Comparison of ENCODE assay signal across 25 cellular contexts in genomic region chr10:31099101-31099500, GRCh38.
DNase-seq lines count a peak whose midpoint lies in the region; ATAC-seq and TF ChIP-seq lines count a peak whose summit lies in the region.
"Had no signal": no experiment of that assay in that cellular context is flagged by ENCODE, and none has a peak within 500 bp of the region (broad histone marks: within the 10 kb centered on the region; RNA-seq: fewer than 3 reads in every experiment).

No MANE protein-coding gene starts in this region.

- no TSS peak for BruUV-seq in HCT116 (replicated peaks; lab: Mats Ljungman, UMichigan)

- H3K79me1 ChIP-seq in mesendoderm (ENCODE audit: low read length): no peaks in the 10 kb centered on the region

- H4K5ac ChIP-seq in mesendoderm (ENCODE audit: low read length): no peak overlapping the region

- no peak overlapping the region for H2BK15ac ChIP-seq in mesendoderm (replicated peaks; ENCODE audit: low read depth)

- ATAC-seq in HCT116 (peak; percentile 8; the same call in 1 of the 2 replicates), HG03469 (IDR thresholded peaks at IDR 0.05; ENCODE audit: unreplicated experiment) (no peak)
- ATAC-seq: naive thymus-derived CD8-positive, alpha-beta T cell; T-cell had no signal

- H3K4me2 ChIP-seq in HCT116 (ENCODE audit: low read length) (peak overlapping the region; percentile 82), mesendoderm (ENCODE audit: low read length) (no peak overlapping the region)
- H3K4me2 ChIP-seq: KMS-11 had no signal

- H4K8ac ChIP-seq in mesendoderm (ENCODE audit: low read depth, low read length): no peak overlapping the region

- H3K9me3 ChIP-seq in HCT116 (ENCODE audit: control insufficient read depth in 1 of 2, insufficient read depth in 1 of 2, low read depth in 1 of 2, low read length in 2 of 2): no peaks in the 10 kb centered on the region
- H3K9me3 ChIP-seq: body of pancreas, ovary, right atrium auricular region, stomach, upper lobe of left lung had no signal

- WGBS in mesendoderm (ENCODE audit: extremely low coverage, insufficient coverage, low lambda C conversion rate): no CpG with 5 or more reads among the region's 10 CpGs

- peak overlapping the region; percentile 21; the same call in 1 of the 2 replicates for H3K27ac ChIP-seq in HCT116 (ENCODE audit: low read depth, low read length)
- H3K27ac ChIP-seq in mesendoderm (ENCODE audit: low read depth, low read length): no peak overlapping the region
- H3K27ac ChIP-seq: body of pancreas, C4-2B, KMS-11, ovary, upper lobe of left lung had no signal

- H3K36me3 ChIP-seq in HCT116 (ENCODE audit: control insufficient read depth in 1 of 2, insufficient read depth in 2 of 2, low read length in 2 of 2) (no peaks in the 10 kb centered on the region), mesendoderm (ENCODE audit: control insufficient read depth, insufficient read depth, low read length) (no peaks in the 10 kb centered on the region)
- H3K36me3 ChIP-seq: ovary, right atrium auricular region, stomach, upper lobe of left lung had no signal

- H3K18ac ChIP-seq in mesendoderm (ENCODE audit: low read length): no peak overlapping the region

- CTCF ChIA-PET in HCT116 (lab: Charles Lee): no interaction called here

- H2BK5ac ChIP-seq in mesendoderm (ENCODE audit: low read length): no peak overlapping the region

- H3K27me3 ChIP-seq in HCT116 (ENCODE audit: insufficient read depth, low read length) (no peaks in the 10 kb centered on the region), mesendoderm (ENCODE audit: insufficient read depth, low read length, poor library complexity) (no peaks in the 10 kb centered on the region)
- H3K27me3 ChIP-seq: body of pancreas, ovary, right atrium auricular region, stomach, upper lobe of left lung had no signal

- no peak overlapping the region for H2BK120ac ChIP-seq in mesendoderm (ENCODE audit: low read depth, low read length)

- H3K9me2 ChIP-seq in HCT116 (ENCODE audit: insufficient read depth): no peaks in the 10 kb centered on the region

- DNase-seq in ACHN (peak; percentile 10), HCT116 (ENCODE audit: low read depth, low spot score) (no peak), astrocyte of the spinal cord (ENCODE audit: low read depth, low spot score) (peak; percentile 62), mesendoderm (no peak), NCI-H510A (lab: John Stamatoyannopoulos, UW) (no peak), D341Med (ENCODE audit: low spot score) (no peak)
- DNase-seq in stimulated activated CD4-positive, alpha-beta T cell treated with anti-CD3 and anti-CD28 coated beads, Interleukin-1b, Interleukin-23, amount 100 ng/mL, for 48 hours: no peak
- DNase-seq: activated CD8-positive, alpha-beta memory T cell treated with anti-CD3 and anti-CD28 coated beads, Interleukin-2, amount 50 U/mL, for 4 hours; activated naive CD8-positive, alpha-beta T cell treated with anti-CD3 and anti-CD28 coated beads, Interleukin-2, amount 10 ng/mL, durations not matched to agents 7 days and 5 days; DMS 273 treated with DMSO at 0.1 percent for 48 hours; GDM1; HCEC 1CT; naive thymus-derived CD8-positive, alpha-beta T cell; NCI-H1694 treated with DMSO at 0.1 percent for 48 hours; NCI-H69; SHP77; T-cell had no signal

- H3K9ac ChIP-seq in HCT116 (ENCODE audit: low read length) (no peak overlapping the region), mesendoderm (ENCODE audit: low read length) (no peak overlapping the region)
- H3K9ac ChIP-seq: KMS-11 had no signal

- H3K4me3 ChIP-seq in HCT116 (replicated peaks in 1 of 2; ENCODE audit: low read depth in 1 of 2, low read length in 2 of 2): peak overlapping the region in 1 of 2 experiments; percentile 48; a peak in 2 of 4 replicates
- H3K4me3 ChIP-seq in astrocyte of the spinal cord (ENCODE audit: low read depth, low read length): no peak overlapping the region
- no peak overlapping the region for H3K4me3 ChIP-seq in mesendoderm (ENCODE audit: low read length)
- H3K4me3 ChIP-seq: body of pancreas, ovary, right atrium auricular region, stomach, upper lobe of left lung had no signal

- TF ChIP-seq POLR2A in HCT116 (IDR thresholded peaks at IDR 0.05; ENCODE audit: borderline replicate concordance, extremely low read depth, insufficient read depth, insufficient read length): no peak

- no peak for TF ChIP-seq RAD21 in HCT116 (IDR thresholded peaks at IDR 0.05; ENCODE audit: low read depth)

- H3K79me2 ChIP-seq in HCT116 (ENCODE audit: insufficient read depth, low read length): no peaks in the 10 kb centered on the region
- H3K79me2 ChIP-seq in mesendoderm (ENCODE audit: control insufficient read depth, insufficient read depth, low read length): no peaks in the 10 kb centered on the region

- peak overlapping the region; percentile 87 for H2AFZ ChIP-seq in HCT116 (ENCODE audit: low read depth, low read length, poor library complexity, severe bottlenecking)

- POLR2A ChIA-PET in HCT116 (lab: Charles Lee): no interaction called here

- in situ Hi-C loops in ACHN (cut with HindIII; ENCODE audit: low pct_ligation_motif_present, low pct_unique_long_range_greater_than_20kb, low sequenced_read_pairs): no loop called here
- in situ Hi-C loops in astrocyte of the spinal cord (cut with HindIII; ENCODE audit: low sequenced_read_pairs): no loop called here

- no peak overlapping the region for H3K56ac ChIP-seq in mesendoderm (ENCODE audit: low read length)

- H3K23ac ChIP-seq in mesendoderm (ENCODE audit: low read length): no peak overlapping the region

- H2AK5ac ChIP-seq in mesendoderm (ENCODE audit: low read length): no peak overlapping the region

- intact Hi-C loops in HCT116 (cut with micrococcal nuclease): no loop called here

- H3K4ac ChIP-seq in mesendoderm (ENCODE audit: low read depth, low read length): peak overlapping the region; percentile 48

- no peaks in the 10 kb centered on the region for H4K20me1 ChIP-seq in HCT116 (ENCODE audit: insufficient read depth)

- H3K4me1 ChIP-seq in HCT116 (ENCODE audit: control insufficient read depth in 1 of 2, insufficient read depth in 2 of 2, low read length in 2 of 2) (peaks cover 23 to 32% of the 10 kb centered on the region in 2 experiments), mesendoderm (ENCODE audit: control insufficient read depth, low read depth, low read length) (no peaks in the 10 kb centered on the region)
- H3K4me1 ChIP-seq: body of pancreas, right atrium auricular region had no signal

- TF ChIP-seq CTCF in HCT116 (IDR thresholded peaks at IDR 0.05 in 2 of 3, conservative IDR thresholded peaks at IDR 0.05 in 1 of 3; ENCODE audit: borderline replicate concordance in 1 of 3, insufficient read depth in 1 of 3, low read depth in 2 of 3, low read length in 2 of 3) (no peak), astrocyte of the spinal cord (IDR thresholded peaks at IDR 0.05; ENCODE audit: low read depth, low read length) (no peak)

- RAD21 ChIA-PET in HCT116 (lab: Charles Lee; ENCODE audit: low non-redundant PET in 1 of 2, low total read pairs in 2 of 2, uncharacterized antibody in 2 of 2, unreplicated experiment in 2 of 2): no interaction called here

TF ChIP-seq in HCT116, 20 proteins besides CTCF, POLR2A, EP300 and RAD21:
- TF ChIP-seq SP1 (IDR thresholded peaks at IDR 0.05; ENCODE audit: low read depth): no peak
- TF ChIP-seq POLR2AphosphoS5 (IDR thresholded peaks at IDR 0.05; ENCODE audit: low read depth, low read length): no peak
- TF ChIP-seq EGR1 (IDR thresholded peaks at IDR 0.05; ENCODE audit: low read depth): no peak
- no peak for TF ChIP-seq ZNF274 (IDR thresholded peaks at IDR 0.05; ENCODE audit: low read depth, low read length)
- no peak for TF ChIP-seq ELF1 (IDR thresholded peaks at IDR 0.05; ENCODE audit: borderline replicate concordance, low read depth)
- TF ChIP-seq ZFX (IDR thresholded peaks at IDR 0.05): no peak
- TF ChIP-seq CBX3 (IDR thresholded peaks at IDR 0.05; ENCODE audit: low read depth): no peak
- no peak for TF ChIP-seq CEBPB (IDR thresholded peaks at IDR 0.05; ENCODE audit: low read depth)
- TF ChIP-seq MAX (IDR thresholded peaks at IDR 0.05): no peak
- no peak for TF ChIP-seq FOSL1 (IDR thresholded peaks at IDR 0.05; ENCODE audit: low read depth)
TF ChIP-seq in HCT116: peak in this region for 0.

Comparison
In these comparisons a context has a peak if more than half of its experiments do, and no peak if none do; other contexts are left out.
1. DNase-seq: peak in ACHN (single experiment) and astrocyte of the spinal cord (single experiment); none in HCT116 (single experiment), mesendoderm (single experiment), NCI-H510A (single experiment), D341Med (single experiment) and stimulated activated CD4-positive, alpha-beta T cell treated with anti-CD3 and anti-CD28 coated beads, Interleukin-1b, Interleukin-23, amount 100 ng/mL, for 48 hours (single experiment).